ENCODE assay signal across 32 cellular contexts in the genomic region with DNA sequence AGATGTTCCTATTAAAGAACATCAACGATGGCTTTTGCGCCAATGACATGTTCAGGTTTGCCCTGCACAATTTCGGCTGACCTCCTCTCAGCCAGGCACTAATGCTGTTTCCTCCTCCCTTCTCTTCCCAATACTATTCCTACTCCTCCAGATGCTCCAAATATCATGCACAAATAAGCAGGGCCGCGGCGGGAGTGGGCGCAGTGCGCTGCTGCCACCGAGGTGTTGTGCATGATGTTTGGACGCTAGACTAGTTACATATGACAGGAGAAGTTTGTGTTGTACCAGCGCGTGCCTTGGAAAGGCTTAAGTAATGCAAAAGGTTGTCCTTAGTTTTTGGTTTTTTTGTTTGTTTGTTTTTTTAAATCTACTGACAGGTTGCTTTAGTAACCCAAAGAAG.
"Had no signal": no experiment of that assay in that cellular context is flagged by ENCODE, and none has a peak within 500 bp of the region (broad histone marks: within the 10 kb centered on the region; RNA-seq: fewer than 3 reads in every experiment).

No MANE protein-coding gene starts in this region.

- H3K9me3 ChIP-seq: adrenal gland, ascending aorta, body of pancreas, breast epithelium had no signal

- DNase-seq: activated effector memory CD4-positive, alpha-beta T cell treated with anti-CD3 and anti-CD28 coated beads, Interleukin-2, amount 50 U/mL, for 16 hours; activated effector memory CD4-positive, alpha-beta T cell treated with Interleukin-2 at 50 U/mL for 16 hours; activated gamma-delta T cell; activated gamma-delta T cell treated with Interleukin-2 at 50 U/mL for 16 hours; activated naive CD4-positive, alpha-beta T cell; activated naive CD4-positive, alpha-beta T cell treated with anti-CD3 and anti-CD28 coated beads for 36 hours; activated naive CD4-positive, alpha-beta T cell treated with anti-CD3 and anti-CD28 coated beads, Interleukin-2, amount 10 ng/mL, durations not matched to agents 7 days and 5 days; activated naive CD4-positive, alpha-beta T cell treated with anti-CD3 and anti-CD28 coated beads, Interleukin-2, amount 50 U/mL, for 16 hours; activated naive CD4-positive, alpha-beta T cell treated with Interleukin-2 at 50 U/mL for 16 hours; activated naive CD8-positive, alpha-beta T cell treated with anti-CD3 and anti-CD28 coated beads for 36 hours; activated naive CD8-positive, alpha-beta T cell treated with anti-CD3 and anti-CD28 coated beads, Interleukin-2, amount 10 ng/mL, durations not matched to agents 7 days and 5 days; activated naive CD8-positive, alpha-beta T cell treated with anti-CD3 and anti-CD28 coated beads, Interleukin-2, amount 50 U/mL, for 24 hours; activated T-cell treated with anti-CD3 and anti-CD28 coated beads, Interleukin-2, amount 50 U/mL, for 1 hour; activated T-cell treated with anti-CD3 and anti-CD28 coated beads, Interleukin-2, amount 50 U/mL, for 24 hours; activated T-cell treated with anti-CD3 and anti-CD28 coated beads, Interleukin-2, amount 50 U/mL, for 4 hours; activated T-cell treated with anti-CD3 and anti-CD28 coated beads, Interleukin-2, amount 50 U/mL, for 48 hours; activated T-cell treated with anti-CD3 and anti-CD28 coated beads, Interleukin-2, amount 50 U/mL, for 72 hours; adrenal gland; amniotic stem cell; amygdala; anterior cingulate cortex; aorta; body of pancreas; brain microvascular endothelial cell; caudate nucleus; central memory CD4-positive, alpha-beta T cell; cerebellar nuclear complex had no signal

- H3K4me1 ChIP-seq: ascending aorta, breast epithelium had no signal

- H3K27ac ChIP-seq: adrenal gland, ascending aorta, body of pancreas, brain microvascular endothelial cell, breast epithelium, cardiac muscle cell had no signal

- H3K36me3 ChIP-seq: adrenal gland, ascending aorta, brain microvascular endothelial cell, breast epithelium, cardiac muscle cell had no signal

- FAIRE-seq: astrocyte, bronchial epithelial cell had no signal

- H3K27me3 ChIP-seq: brain microvascular endothelial cell had no signal

- H3K4me3 ChIP-seq: adrenal gland, ascending aorta, body of pancreas, breast epithelium, cardiac muscle cell had no signal
